20 cellular contexts compared by ENCODE assay signal in the genomic region with DNA sequence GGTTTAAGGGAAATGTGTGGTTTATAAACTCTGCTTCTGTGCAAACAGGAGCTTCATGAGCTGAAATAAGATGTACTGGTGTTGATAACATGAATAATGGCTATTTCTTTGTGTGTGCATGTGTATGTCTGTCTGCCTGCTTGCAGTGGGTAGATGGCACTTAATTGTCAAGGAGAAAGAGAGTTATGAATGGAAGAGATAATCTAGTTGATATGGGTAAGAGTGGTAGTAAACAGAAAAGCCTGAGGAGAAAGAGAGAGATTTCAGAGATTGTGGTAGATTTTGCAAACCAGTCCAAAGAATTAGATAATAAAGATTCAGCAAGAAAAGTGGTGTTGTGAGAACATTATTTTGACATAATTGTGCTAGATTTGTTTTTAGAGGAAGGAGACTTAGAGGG. TPM values are rescaled to one million over a fixed set of nuclear protein-coding genes. Genes with fewer than 3 reads are reported as not detected.
DNase-seq lines count a peak whose midpoint lies in the region; ATAC-seq, FAIRE-seq and TF ChIP-seq lines count a peak whose summit lies in the region.
"Had no signal": no experiment of that assay in that cellular context is flagged by ENCODE, and none has a peak within 500 bp of the region (broad histone marks: within the 10 kb centered on the region; RNA-seq: fewer than 3 reads in every experiment).

No MANE protein-coding gene starts in this region.

- H3K4me2 ChIP-seq in hepatocyte: peak overlapping the region; percentile 14
- H3K4me2 ChIP-seq: A549 had no signal

- TF ChIP-seq POLR2A in H54 (IDR thresholded peaks at IDR 0.05; ENCODE audit: low read depth, low read length): no peak

- H3K36me3 Mint-ChIP-seq in CD4-positive, CD25-positive, alpha-beta regulatory T cell: peaks cover 8% of the 10 kb centered on the region
- H3K36me3 Mint-ChIP-seq in T-helper 17 cell (ENCODE audit: low read depth): peaks cover 5% of the 10 kb centered on the region

- H3K4me1 ChIP-seq in CD4-positive, CD25-positive, alpha-beta regulatory T cell (ENCODE audit: control insufficient read depth, insufficient read depth, low read length, poor library complexity, severe bottlenecking): peaks cover 39% of the 10 kb centered on the region
- H3K4me1 ChIP-seq in hepatocyte (ENCODE audit: insufficient read depth): peaks cover 10% of the 10 kb centered on the region

- no peak for DNase-seq in CD4-positive, CD25-positive, alpha-beta regulatory T cell
- DNase-seq in H54 (ENCODE audit: insufficient read length, low spot score) (no peak), T-helper 17 cell (no peak), hepatocyte (ENCODE audit: low spot score) (no peak), KBM-7 (no peak), mucosa of gallbladder (ENCODE audit: low spot score) (no peak)
- DNase-seq: CD8-positive, alpha-beta memory T cell; DMS79 treated with DMSO at 0.1 percent for 48 hours; GM23248; MV-4-11; NCI-H187; NCI-H345; NCI-H524 treated with DMSO at 0.1 percent for 48 hours; PC-3; RPMI8226; SIG-M5 had no signal

- in situ Hi-C loops in KBM-7 (cut with MboI; ENCODE audit: low pct_unique_long_range_greater_than_20kb, low sequenced_read_pairs): no loop called here

- no peaks in the 10 kb centered on the region for H3K27me3 Mint-ChIP-seq in CD4-positive, CD25-positive, alpha-beta regulatory T cell
- no peaks in the 10 kb centered on the region for H3K27me3 Mint-ChIP-seq in T-helper 17 cell
- H3K27me3 Mint-ChIP-seq: IgD-negative memory B cell had no signal

- H3K4me1 Mint-ChIP-seq in CD4-positive, CD25-positive, alpha-beta regulatory T cell: peaks cover 30 to 49% (median 45%) of the 10 kb centered on the region in 4 donors
- peaks cover 47% of the 10 kb centered on the region for H3K4me1 Mint-ChIP-seq in T-helper 17 cell

- no peak for TF ChIP-seq CTCF in hepatocyte (IDR thresholded peaks at IDR 0.05; ENCODE audit: poor library complexity)

- peaks cover 100% of the 10 kb centered on the region for H3K79me2 ChIP-seq in hepatocyte

- no peak overlapping the region for H3K4me3 ChIP-seq in CD4-positive, CD25-positive, alpha-beta regulatory T cell (ENCODE audit: low read depth, low read length)
- no peak overlapping the region for H3K4me3 ChIP-seq in hepatocyte
- H3K4me3 ChIP-seq: A549, GM23248 had no signal

- no peaks in the 10 kb centered on the region for H3K9me2 ChIP-seq in hepatocyte (replicated peaks; ENCODE audit: insufficient read depth)

- H3K36me3 ChIP-seq in CD4-positive, CD25-positive, alpha-beta regulatory T cell (ENCODE audit: control insufficient read depth, insufficient read depth, low read length): no peaks in the 10 kb centered on the region
- no peaks in the 10 kb centered on the region for H3K36me3 ChIP-seq in hepatocyte (replicated peaks; ENCODE audit: insufficient read depth, low read depth)

- H3K27me3 ChIP-seq in CD4-positive, CD25-positive, alpha-beta regulatory T cell (ENCODE audit: control insufficient read depth, insufficient read depth, low read length): no peaks in the 10 kb centered on the region
- no peaks in the 10 kb centered on the region for H3K27me3 ChIP-seq in hepatocyte

- peak; percentile 65 for FAIRE-seq in H54 (lab: Jason Lieb, UNC)
- FAIRE-seq: HTR-8/SVneo had no signal

- H3K4me3 Mint-ChIP-seq in CD4-positive, CD25-positive, alpha-beta regulatory T cell: peak overlapping the region in 3 of 4 donors; percentile 2 to 28 (median 11)
- peak overlapping the region; percentile 25 for H3K4me3 Mint-ChIP-seq in T-helper 17 cell

- no peak for ATAC-seq in CD4-positive, CD25-positive, alpha-beta regulatory T cell (ENCODE audit: low read depth in 2 of 2)
- no peak for ATAC-seq in T-helper 17 cell
- no peak for ATAC-seq in GM21528 (IDR thresholded peaks at IDR 0.05; ENCODE audit: low FRiP score, unreplicated experiment)
- ATAC-seq: A549, PC-3 had no signal

- no peaks in the 10 kb centered on the region for H3K9me3 Mint-ChIP-seq in CD4-positive, CD25-positive, alpha-beta regulatory T cell
- H3K9me3 Mint-ChIP-seq: CD8-positive, alpha-beta memory T cell; IgD-negative memory B cell had no signal

- peaks cover 96% of the 10 kb centered on the region for H4K20me1 ChIP-seq in hepatocyte (ENCODE audit: insufficient read depth, poor library complexity, severe bottlenecking)

- H3K27ac ChIP-seq in CD4-positive, CD25-positive, alpha-beta regulatory T cell (ENCODE audit: insufficient read depth, low read length, poor library complexity, severe bottlenecking): no peak overlapping the region
- H3K27ac ChIP-seq in hepatocyte: no peak overlapping the region
- H3K27ac ChIP-seq: A549, GM23248 had no signal

- H3K27ac Mint-ChIP-seq in CD4-positive, CD25-positive, alpha-beta regulatory T cell: no peak overlapping the region
- no peak overlapping the region for H3K27ac Mint-ChIP-seq in T-helper 17 cell
- H3K27ac Mint-ChIP-seq: IgD-negative memory B cell had no signal

- no peaks in the 10 kb centered on the region for H3K9me3 ChIP-seq in CD4-positive, CD25-positive, alpha-beta regulatory T cell (ENCODE audit: control insufficient read depth in 2 of 2, low read length in 2 of 2)
- H3K9me3 ChIP-seq in T-helper 17 cell (ENCODE audit: control insufficient read depth, low read length, poor library complexity, severe bottlenecking) (no peaks in the 10 kb centered on the region), hepatocyte (ENCODE audit: low read depth) (no peaks in the 10 kb centered on the region)
- H3K9me3 ChIP-seq: A549 had no signal

- no peak overlapping the region for H2AFZ ChIP-seq in hepatocyte
- H2AFZ ChIP-seq: GM23248 had no signal

RNA-seq across cellular contexts. Expression of a gene that starts 7.7 kb away (rescaled TPM):
- 108 TPM for total RNA-seq in CD4-positive, CD25-positive, alpha-beta regulatory T cell
- 10 to 100 TPM in 3 of 4 donors, 1 to 10 TPM in 1; 9.0 to 16.6 (median 15.3) TPM for polyA plus RNA-seq in CD4-positive, CD25-positive, alpha-beta regulatory T cell
- total RNA-seq in T-helper 17 cell (10 to 100 TPM; 86.9 to 95.8 TPM), hepatocyte (97.0 and 113 TPM in 2 replicates), mucosa of gallbladder (38.1 TPM)
- polyA plus RNA-seq in hepatocyte: 39.1 and 43.3 TPM in 2 replicates
